ENCODE assay signal across 23 cellular contexts in genomic region chr11:8281266-8281665, GRCh38. TPM values are rescaled to one million over a fixed set of nuclear protein-coding genes. Genes with fewer than 3 reads are reported as not detected.
"Had no signal": no experiment of that assay in that cellular context is flagged by ENCODE, and none has a peak within 500 bp of the region (broad histone marks: within the 10 kb centered on the region; RNA-seq: fewer than 3 reads in every experiment).

No MANE protein-coding gene starts in this region.

- H3K9ac ChIP-seq: KMS-11 had no signal

- H3K9me3 Mint-ChIP-seq: activated T-cell treated with anti-CD3 and anti-CD28 coated beads, Interleukin-2, amount 50 U/mL, for 72 hours; activated T-helper 2 cell treated with anti-CD3 and anti-CD28 coated beads, Interferon-gamma antibody, Interleukin-2, Interleukin-4, amounts not matched to agents 10 μg/mL and 5 μg/mL and 100 μg/mL, durations not matched to agents 14 hours and 24 hours and 36 hours; T-helper 1 cell treated with Interleukin-12 subunit alpha and Interleukin-12 subunit beta and Interleukin-4 antibody, amounts not matched to agents 30 μg/mL and 1 μg/mL, for 36 hours; WTC11 had no signal

- H3K4me3 ChIP-seq: breast epithelium had no signal

- H3K36me3 Mint-ChIP-seq: WTC11 had no signal

- H3K27me3 ChIP-seq: breast epithelium had no signal

- H3K4me1 ChIP-seq: breast epithelium had no signal

- H3K27ac ChIP-seq: breast epithelium, KMS-11 had no signal

- H3K4me3 Mint-ChIP-seq: activated T-cell treated with anti-CD3 and anti-CD28 coated beads, Interleukin-2, amount 50 U/mL, for 72 hours; T-helper 1 cell treated with Interleukin-12 subunit alpha and Interleukin-12 subunit beta and Interleukin-4 antibody, amounts not matched to agents 30 μg/mL and 1 μg/mL, for 36 hours; WTC11 had no signal

- ATAC-seq: activated T-cell treated with anti-CD3 and anti-CD28 coated beads, Interleukin-2, amount 50 U/mL, for 72 hours; PC-3; WTC11 had no signal

- H3K4me2 ChIP-seq: KMS-11 had no signal

- H3K4me1 Mint-ChIP-seq: WTC11 had no signal

- H3K9me3 ChIP-seq: breast epithelium had no signal

- DNase-seq: activated CD4-positive, alpha-beta T cell treated with anti-CD3 and anti-CD28 coated beads for 48 hours; activated CD4-positive, alpha-beta T cell treated with anti-CD3 and anti-CD28 coated beads, Interleukin-2, amount 50 U/mL, for 4 hours; activated CD4-positive, CD25-positive, alpha-beta regulatory T cell treated with anti-CD3 and anti-CD28 coated beads, Interleukin-2, amount 50 U/mL, for 72 hours; activated gamma-delta T cell treated with Interleukin-2 at 50 U/mL for 16 hours; activated naive CD4-positive, alpha-beta T cell treated with anti-CD3 and anti-CD28 coated beads, Interleukin-2, amount 50 U/mL, for 16 hours; activated T-cell treated with anti-CD3 and anti-CD28 coated beads, Interleukin-2, amount 50 U/mL, for 72 hours; caudate nucleus; NCI-H1092 treated with DMSO at 0.1 percent for 48 hours; NCI-H1436; NCI-H1694 treated with DMSO at 0.1 percent for 48 hours; NCI-H2081; NCI-H510A treated with DMSO at 0.1 percent for 48 hours; PC-3; SHP77 treated with DMSO at 0.1 percent for 48 hours had no signal

- H3K36me3 ChIP-seq: breast epithelium had no signal

- H3K27ac Mint-ChIP-seq: activated T-cell treated with anti-CD3 and anti-CD28 coated beads, Interleukin-2, amount 50 U/mL, for 72 hours; activated T-helper 2 cell treated with anti-CD3 and anti-CD28 coated beads, Interferon-gamma antibody, Interleukin-2, Interleukin-4, amounts not matched to agents 10 μg/mL and 5 μg/mL and 100 μg/mL, durations not matched to agents 14 hours and 24 hours and 36 hours; T-helper 1 cell treated with Interleukin-12 subunit alpha and Interleukin-12 subunit beta and Interleukin-4 antibody, amounts not matched to agents 30 μg/mL and 1 μg/mL, for 36 hours; WTC11 had no signal

RNA-seq across cellular contexts. Expression of gene LMO1, which starts 17.6 kb away (rescaled TPM):
- total RNA-seq: activated CD8-positive, alpha-beta memory T cell treated with anti-CD3 and anti-CD28 coated beads for 36 hours; activated T-helper 2 cell treated with anti-CD3 and anti-CD28 coated beads, Interferon-gamma antibody, Interleukin-2, Interleukin-4, amounts not matched to agents 10 μg/mL and 5 μg/mL and 100 μg/mL, durations not matched to agents 14 hours and 24 hours and 36 hours; aorta; breast epithelium; MCF 10A; SK-MEL-5 had no signal
